ENCODE assay signal across 2 cellular contexts in genomic region chr15:31151301-31152233, GRCh38.
TF ChIP-seq lines count a peak whose summit lies in the region.

No MANE protein-coding gene starts in this region.

TF ChIP-seq in H1, 55 proteins besides CTCF, POLR2A, EP300 and RAD21 (continues in another document):
- TF ChIP-seq SRF (IDR thresholded peaks at IDR 0.05; ENCODE audit: low read depth, low read length) (no peak), SIRT6 (IDR thresholded peaks at IDR 0.05; ENCODE audit: low read length) (no peak), CTBP2 (IDR thresholded peaks at IDR 0.05; ENCODE audit: borderline replicate concordance, insufficient read depth, insufficient read length, low read length) (no peak), NANOG (IDR thresholded peaks at IDR 0.05; ENCODE audit: insufficient read depth, low read depth, low read length, poor library complexity, severe bottlenecking) (no peak), SIX5 (IDR thresholded peaks at IDR 0.05; ENCODE audit: low read depth, low read length) (no peak), CREB1 (IDR thresholded peaks at IDR 0.05) (no peak), SIN3A (conservative IDR thresholded peaks at IDR 0.05 in 1 of 2, IDR thresholded peaks at IDR 0.05 in 1 of 2; ENCODE audit: low read depth in 1 of 2, low read length in 2 of 2) (no peak), PHF8 (conservative IDR thresholded peaks at IDR 0.05; ENCODE audit: low read depth, low read length) (no peak), EGR1 (IDR thresholded peaks at IDR 0.05; ENCODE audit: borderline replicate concordance, low read depth, low read length) (no peak), FOSL1 (IDR thresholded peaks at IDR 0.05; ENCODE audit: insufficient read depth, low read depth, low read length) (no peak), HDAC2 (IDR thresholded peaks at IDR 0.05; ENCODE audit: borderline replicate concordance in 1 of 2, low read depth in 2 of 2, low read length in 2 of 2) (no peak), NRF1 (IDR thresholded peaks at IDR 0.05; ENCODE audit: low read depth, low read length) (no peak)
- TF ChIP-seq, protein P1, sequence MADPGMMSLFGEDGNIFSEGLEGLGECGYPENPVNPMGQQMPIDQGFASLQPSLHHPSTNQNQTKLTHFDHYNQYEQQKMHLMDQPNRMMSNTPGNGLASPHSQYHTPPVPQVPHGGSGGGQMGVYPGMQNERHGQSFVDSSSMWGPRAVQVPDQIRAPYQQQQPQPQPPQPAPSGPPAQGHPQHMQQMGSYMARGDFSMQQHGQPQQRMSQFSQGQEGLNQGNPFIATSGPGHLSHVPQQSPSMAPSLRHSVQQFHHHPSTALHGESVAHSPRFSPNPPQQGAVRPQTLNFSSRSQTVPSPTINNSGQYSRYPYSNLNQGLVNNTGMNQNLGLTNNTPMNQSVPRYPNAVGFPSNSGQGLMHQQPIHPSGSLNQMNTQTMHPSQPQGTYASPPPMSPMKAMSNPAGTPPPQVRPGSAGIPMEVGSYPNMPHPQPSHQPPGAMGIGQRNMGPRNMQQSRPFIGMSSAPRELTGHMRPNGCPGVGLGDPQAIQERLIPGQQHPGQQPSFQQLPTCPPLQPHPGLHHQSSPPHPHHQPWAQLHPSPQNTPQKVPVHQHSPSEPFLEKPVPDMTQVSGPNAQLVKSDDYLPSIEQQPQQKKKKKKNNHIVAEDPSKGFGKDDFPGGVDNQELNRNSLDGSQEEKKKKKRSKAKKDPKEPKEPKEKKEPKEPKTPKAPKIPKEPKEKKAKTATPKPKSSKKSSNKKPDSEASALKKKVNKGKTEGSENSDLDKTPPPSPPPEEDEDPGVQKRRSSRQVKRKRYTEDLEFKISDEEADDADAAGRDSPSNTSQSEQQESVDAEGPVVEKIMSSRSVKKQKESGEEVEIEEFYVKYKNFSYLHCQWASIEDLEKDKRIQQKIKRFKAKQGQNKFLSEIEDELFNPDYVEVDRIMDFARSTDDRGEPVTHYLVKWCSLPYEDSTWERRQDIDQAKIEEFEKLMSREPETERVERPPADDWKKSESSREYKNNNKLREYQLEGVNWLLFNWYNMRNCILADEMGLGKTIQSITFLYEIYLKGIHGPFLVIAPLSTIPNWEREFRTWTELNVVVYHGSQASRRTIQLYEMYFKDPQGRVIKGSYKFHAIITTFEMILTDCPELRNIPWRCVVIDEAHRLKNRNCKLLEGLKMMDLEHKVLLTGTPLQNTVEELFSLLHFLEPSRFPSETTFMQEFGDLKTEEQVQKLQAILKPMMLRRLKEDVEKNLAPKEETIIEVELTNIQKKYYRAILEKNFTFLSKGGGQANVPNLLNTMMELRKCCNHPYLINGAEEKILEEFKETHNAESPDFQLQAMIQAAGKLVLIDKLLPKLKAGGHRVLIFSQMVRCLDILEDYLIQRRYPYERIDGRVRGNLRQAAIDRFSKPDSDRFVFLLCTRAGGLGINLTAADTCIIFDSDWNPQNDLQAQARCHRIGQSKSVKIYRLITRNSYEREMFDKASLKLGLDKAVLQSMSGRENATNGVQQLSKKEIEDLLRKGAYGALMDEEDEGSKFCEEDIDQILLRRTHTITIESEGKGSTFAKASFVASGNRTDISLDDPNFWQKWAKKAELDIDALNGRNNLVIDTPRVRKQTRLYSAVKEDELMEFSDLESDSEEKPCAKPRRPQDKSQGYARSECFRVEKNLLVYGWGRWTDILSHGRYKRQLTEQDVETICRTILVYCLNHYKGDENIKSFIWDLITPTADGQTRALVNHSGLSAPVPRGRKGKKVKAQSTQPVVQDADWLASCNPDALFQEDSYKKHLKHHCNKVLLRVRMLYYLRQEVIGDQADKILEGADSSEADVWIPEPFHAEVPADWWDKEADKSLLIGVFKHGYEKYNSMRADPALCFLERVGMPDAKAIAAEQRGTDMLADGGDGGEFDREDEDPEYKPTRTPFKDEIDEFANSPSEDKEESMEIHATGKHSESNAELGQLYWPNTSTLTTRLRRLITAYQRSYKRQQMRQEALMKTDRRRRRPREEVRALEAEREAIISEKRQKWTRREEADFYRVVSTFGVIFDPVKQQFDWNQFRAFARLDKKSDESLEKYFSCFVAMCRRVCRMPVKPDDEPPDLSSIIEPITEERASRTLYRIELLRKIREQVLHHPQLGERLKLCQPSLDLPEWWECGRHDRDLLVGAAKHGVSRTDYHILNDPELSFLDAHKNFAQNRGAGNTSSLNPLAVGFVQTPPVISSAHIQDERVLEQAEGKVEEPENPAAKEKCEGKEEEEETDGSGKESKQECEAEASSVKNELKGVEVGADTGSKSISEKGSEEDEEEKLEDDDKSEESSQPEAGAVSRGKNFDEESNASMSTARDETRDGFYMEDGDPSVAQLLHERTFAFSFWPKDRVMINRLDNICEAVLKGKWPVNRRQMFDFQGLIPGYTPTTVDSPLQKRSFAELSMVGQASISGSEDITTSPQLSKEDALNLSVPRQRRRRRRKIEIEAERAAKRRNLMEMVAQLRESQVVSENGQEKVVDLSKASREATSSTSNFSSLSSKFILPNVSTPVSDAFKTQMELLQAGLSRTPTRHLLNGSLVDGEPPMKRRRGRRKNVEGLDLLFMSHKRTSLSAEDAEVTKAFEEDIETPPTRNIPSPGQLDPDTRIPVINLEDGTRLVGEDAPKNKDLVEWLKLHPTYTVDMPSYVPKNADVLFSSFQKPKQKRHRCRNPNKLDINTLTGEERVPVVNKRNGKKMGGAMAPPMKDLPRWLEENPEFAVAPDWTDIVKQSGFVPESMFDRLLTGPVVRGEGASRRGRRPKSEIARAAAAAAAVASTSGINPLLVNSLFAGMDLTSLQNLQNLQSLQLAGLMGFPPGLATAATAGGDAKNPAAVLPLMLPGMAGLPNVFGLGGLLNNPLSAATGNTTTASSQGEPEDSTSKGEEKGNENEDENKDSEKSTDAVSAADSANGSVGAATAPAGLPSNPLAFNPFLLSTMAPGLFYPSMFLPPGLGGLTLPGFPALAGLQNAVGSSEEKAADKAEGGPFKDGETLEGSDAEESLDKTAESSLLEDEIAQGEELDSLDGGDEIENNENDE (IDR thresholded peaks at IDR 0.05; ENCODE audit: insufficient replicate concordance, low read length) = no peak
- TF ChIP-seq, protein P2, sequence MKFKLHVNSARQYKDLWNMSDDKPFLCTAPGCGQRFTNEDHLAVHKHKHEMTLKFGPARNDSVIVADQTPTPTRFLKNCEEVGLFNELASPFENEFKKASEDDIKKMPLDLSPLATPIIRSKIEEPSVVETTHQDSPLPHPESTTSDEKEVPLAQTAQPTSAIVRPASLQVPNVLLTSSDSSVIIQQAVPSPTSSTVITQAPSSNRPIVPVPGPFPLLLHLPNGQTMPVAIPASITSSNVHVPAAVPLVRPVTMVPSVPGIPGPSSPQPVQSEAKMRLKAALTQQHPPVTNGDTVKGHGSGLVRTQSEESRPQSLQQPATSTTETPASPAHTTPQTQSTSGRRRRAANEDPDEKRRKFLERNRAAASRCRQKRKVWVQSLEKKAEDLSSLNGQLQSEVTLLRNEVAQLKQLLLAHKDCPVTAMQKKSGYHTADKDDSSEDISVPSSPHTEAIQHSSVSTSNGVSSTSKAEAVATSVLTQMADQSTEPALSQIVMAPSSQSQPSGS (IDR thresholded peaks at IDR 0.05; ENCODE audit: low read length) = no peak
- TF ChIP-seq, protein P3, sequence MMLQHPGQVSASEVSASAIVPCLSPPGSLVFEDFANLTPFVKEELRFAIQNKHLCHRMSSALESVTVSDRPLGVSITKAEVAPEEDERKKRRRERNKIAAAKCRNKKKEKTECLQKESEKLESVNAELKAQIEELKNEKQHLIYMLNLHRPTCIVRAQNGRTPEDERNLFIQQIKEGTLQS (IDR thresholded peaks at IDR 0.05; ENCODE audit: insufficient read depth, low read depth, low read length) = no peak

TF ChIP-seq in HepG2, 621 proteins besides CTCF, POLR2A, EP300 and RAD21 (continues in another document):
- TF ChIP-seq POGZ (CRISPR knock-in tag; IDR thresholded peaks at IDR 0.05) = 0 out of 2 replicates have a peak, but pooled peaks have one; percentile 54
- peak; percentile 25; the same call in 1 of the 2 replicates for TF ChIP-seq FOXK1 (CRISPR knock-in tag; IDR thresholded peaks at IDR 0.05; ENCODE audit: borderline replicate concordance, low read depth)
- 0 out of 2 replicates have a peak, but pooled peaks have one; percentile 18 for TF ChIP-seq NR2F2 (IDR thresholded peaks at IDR 0.05; ENCODE audit: borderline replicate concordance, low read depth)
- peak; percentile 64 to 70; a peak in 3 of 4 replicates for TF ChIP-seq NR2F1 (CRISPR knock-in tag; IDR thresholded peaks at IDR 0.05)
- TF ChIP-seq HNF4G (IDR thresholded peaks at IDR 0.05; ENCODE audit: borderline replicate concordance, low read depth, low read length) = no peak
- 0 out of 2 replicates have a peak, but pooled peaks have one; percentile 36 for TF ChIP-seq HNF4G (CRISPR knock-in tag; IDR thresholded peaks at IDR 0.05; ENCODE audit: borderline replicate concordance, low read depth)
- no peak for TF ChIP-seq ZBTB10 (CRISPR knock-in tag; IDR thresholded peaks at IDR 0.05; ENCODE audit: borderline replicate concordance)
- no peak for TF ChIP-seq HNRNPUL1 (IDR thresholded peaks at IDR 0.05; ENCODE audit: low read depth, low read length)
- TF ChIP-seq HDAC2 (CRISPR knock-in tag; IDR thresholded peaks at IDR 0.05) = peak; percentile 30; the same call in 1 of the 2 replicates
- TF ChIP-seq ZNF547 (CRISPR knock-in tag; IDR thresholded peaks at IDR 0.05) = 0 out of 2 replicates have a peak, but pooled peaks have one; percentile 39
- no peak for TF ChIP-seq NFE2 (CRISPR knock-in tag; IDR thresholded peaks at IDR 0.05)
- TF ChIP-seq, protein P4, sequence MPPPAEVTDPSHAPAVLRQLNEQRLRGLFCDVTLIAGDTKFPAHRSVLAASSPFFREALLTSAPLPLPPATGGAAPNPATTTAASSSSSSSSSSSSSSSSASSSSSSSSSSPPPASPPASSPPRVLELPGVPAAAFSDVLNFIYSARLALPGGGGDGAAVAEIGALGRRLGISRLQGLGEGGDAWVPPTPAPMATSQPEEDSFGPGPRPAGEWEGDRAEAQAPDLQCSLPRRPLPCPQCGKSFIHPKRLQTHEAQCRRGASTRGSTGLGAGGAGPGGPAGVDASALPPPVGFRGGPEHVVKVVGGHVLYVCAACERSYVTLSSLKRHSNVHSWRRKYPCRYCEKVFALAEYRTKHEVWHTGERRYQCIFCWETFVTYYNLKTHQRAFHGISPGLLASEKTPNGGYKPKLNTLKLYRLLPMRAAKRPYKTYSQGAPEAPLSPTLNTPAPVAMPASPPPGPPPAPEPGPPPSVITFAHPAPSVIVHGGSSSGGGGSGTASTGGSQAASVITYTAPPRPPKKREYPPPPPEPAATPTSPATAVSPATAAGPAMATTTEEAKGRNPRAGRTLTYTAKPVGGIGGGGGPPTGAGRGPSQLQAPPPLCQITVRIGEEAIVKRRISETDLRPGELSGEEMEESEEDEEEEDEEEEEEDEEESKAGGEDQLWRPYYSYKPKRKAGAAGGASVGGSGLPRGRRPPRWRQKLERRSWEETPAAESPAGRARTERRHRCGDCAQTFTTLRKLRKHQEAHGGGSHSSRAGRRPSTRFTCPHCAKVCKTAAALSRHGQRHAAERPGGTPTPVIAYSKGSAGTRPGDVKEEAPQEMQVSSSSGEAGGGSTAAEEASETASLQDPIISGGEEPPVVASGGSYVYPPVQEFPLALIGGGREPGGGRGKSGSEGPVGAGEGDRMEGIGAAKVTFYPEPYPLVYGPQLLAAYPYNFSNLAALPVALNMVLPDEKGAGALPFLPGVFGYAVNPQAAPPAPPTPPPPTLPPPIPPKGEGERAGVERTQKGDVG (CRISPR knock-in tag; IDR thresholded peaks at IDR 0.05; ENCODE audit: borderline replicate concordance) = 0 out of 2 replicates have a peak, but pooled peaks have one; percentile 53
- TF ChIP-seq ZMYM3 (CRISPR knock-in tag; IDR thresholded peaks at IDR 0.05) = 0 out of 2 replicates have a peak, but pooled peaks have one; percentile 23
- no peak for TF ChIP-seq ZNF124 (CRISPR knock-in tag; IDR thresholded peaks at IDR 0.05)
- TF ChIP-seq ESRRA (CRISPR knock-in tag; IDR thresholded peaks at IDR 0.05; ENCODE audit: low read depth) = peak; percentile 69; the same call in 1 of the 2 replicates
- no peak for TF ChIP-seq LCORL (IDR thresholded peaks at IDR 0.05)
- TF ChIP-seq LCORL (CRISPR knock-in tag; IDR thresholded peaks at IDR 0.05) = peak; percentile 50; the same call in 1 of the 2 replicates
- 0 out of 2 replicates have a peak, but pooled peaks have one; percentile 15 for TF ChIP-seq GATAD2A (CRISPR knock-in tag; IDR thresholded peaks at IDR 0.05)
- TF ChIP-seq, protein P5, sequence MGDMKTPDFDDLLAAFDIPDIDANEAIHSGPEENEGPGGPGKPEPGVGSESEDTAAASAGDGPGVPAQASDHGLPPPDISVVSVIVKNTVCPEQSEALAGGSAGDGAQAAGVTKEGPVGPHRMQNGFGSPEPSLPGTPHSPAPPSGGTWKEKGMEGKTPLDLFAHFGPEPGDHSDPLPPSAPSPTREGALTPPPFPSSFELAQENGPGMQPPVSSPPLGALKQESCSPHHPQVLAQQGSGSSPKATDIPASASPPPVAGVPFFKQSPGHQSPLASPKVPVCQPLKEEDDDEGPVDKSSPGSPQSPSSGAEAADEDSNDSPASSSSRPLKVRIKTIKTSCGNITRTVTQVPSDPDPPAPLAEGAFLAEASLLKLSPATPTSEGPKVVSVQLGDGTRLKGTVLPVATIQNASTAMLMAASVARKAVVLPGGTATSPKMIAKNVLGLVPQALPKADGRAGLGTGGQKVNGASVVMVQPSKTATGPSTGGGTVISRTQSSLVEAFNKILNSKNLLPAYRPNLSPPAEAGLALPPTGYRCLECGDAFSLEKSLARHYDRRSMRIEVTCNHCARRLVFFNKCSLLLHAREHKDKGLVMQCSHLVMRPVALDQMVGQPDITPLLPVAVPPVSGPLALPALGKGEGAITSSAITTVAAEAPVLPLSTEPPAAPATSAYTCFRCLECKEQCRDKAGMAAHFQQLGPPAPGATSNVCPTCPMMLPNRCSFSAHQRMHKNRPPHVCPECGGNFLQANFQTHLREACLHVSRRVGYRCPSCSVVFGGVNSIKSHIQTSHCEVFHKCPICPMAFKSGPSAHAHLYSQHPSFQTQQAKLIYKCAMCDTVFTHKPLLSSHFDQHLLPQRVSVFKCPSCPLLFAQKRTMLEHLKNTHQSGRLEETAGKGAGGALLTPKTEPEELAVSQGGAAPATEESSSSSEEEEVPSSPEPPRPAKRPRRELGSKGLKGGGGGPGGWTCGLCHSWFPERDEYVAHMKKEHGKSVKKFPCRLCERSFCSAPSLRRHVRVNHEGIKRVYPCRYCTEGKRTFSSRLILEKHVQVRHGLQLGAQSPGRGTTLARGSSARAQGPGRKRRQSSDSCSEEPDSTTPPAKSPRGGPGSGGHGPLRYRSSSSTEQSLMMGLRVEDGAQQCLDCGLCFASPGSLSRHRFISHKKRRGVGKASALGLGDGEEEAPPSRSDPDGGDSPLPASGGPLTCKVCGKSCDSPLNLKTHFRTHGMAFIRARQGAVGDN (CRISPR knock-in tag; IDR thresholded peaks at IDR 0.05) = peak; percentile 60
